ENCODE assay signal across 14 cellular contexts in the genomic region with DNA sequence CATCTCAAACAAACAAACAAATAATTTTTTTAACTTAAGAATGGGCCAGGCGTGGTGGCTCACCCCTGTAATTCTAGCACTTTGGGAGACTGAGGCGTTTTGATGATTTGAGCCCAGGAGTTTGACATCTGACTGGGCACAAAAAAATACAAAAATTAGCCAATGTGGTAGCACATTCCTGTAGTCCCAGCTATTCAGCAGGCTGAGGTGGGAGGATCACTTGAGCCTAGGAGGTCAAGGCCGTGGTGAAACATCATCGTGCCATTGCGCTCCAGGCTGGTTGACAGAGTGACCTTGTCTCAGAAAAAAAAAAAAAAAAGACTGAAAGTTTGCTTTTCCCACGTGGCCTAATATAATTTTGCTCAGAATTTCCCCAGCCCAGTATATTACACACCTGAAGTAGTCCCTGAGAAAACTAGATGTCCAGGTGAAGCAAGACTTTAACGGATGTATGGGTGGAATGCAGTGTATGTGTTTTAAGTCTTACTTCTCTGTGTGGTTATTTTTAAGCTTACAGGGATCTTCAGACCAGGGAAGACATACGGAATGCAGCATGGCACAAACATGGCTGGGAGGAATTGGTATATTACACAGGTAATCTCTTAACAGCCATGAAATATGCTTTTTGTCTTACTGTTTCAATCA. TPM values are rescaled to one million over a fixed set of nuclear protein-coding genes. Genes with fewer than 3 reads are reported as not detected.
DNase-seq lines count a peak whose midpoint lies in the region; ATAC-seq, FAIRE-seq and TF ChIP-seq lines count a peak whose summit lies in the region.
"Had no signal": no experiment of that assay in that cellular context is flagged by ENCODE, and none has a peak within 500 bp of the region (broad histone marks: within the 10 kb centered on the region; RNA-seq: fewer than 3 reads in every experiment).

No MANE protein-coding gene starts in this region.

- CTCF ChIA-PET in activated naive CD4-positive, alpha-beta T cell treated with anti-CD3 and anti-CD28 coated beads, Interleukin-2, amount 10 ng/mL, durations not matched to agents 7 days and 5 days (lab: Charles Lee): no interaction called here
- CTCF ChIA-PET in HepG2 (lab: Yijun Ruan, JAX; ENCODE audit: low intra/inter-chr PET ratio, low total read pairs): no interaction called here

- no peak for ATAC-seq in activated naive CD4-positive, alpha-beta T cell treated with anti-CD3 and anti-CD28 coated beads, Interleukin-2, amount 50 U/mL, for 72 hours
- ATAC-seq in HepG2: peak; percentile 87
- no peak for ATAC-seq in HG02884 (IDR thresholded peaks at IDR 0.05; ENCODE audit: unreplicated experiment)
- no peak for ATAC-seq in GM21381 (IDR thresholded peaks at IDR 0.05; ENCODE audit: unreplicated experiment)

- H3K27ac Mint-ChIP-seq in activated naive CD4-positive, alpha-beta T cell treated with anti-CD3 and anti-CD28 coated beads, Interleukin-2, amount 50 U/mL, for 72 hours: peak overlapping the region; percentile 34 to 75
- no peak overlapping the region for H3K27ac Mint-ChIP-seq in activated naive CD4-positive, alpha-beta T cell treated with anti-CD3 and anti-CD28 coated beads, Interleukin-2, amount 10 ng/mL, durations not matched to agents 7 days and 5 days
- peak overlapping the region; percentile 22 for H3K27ac Mint-ChIP-seq in dendritic cell treated with granulocyte-macrophage colony-stimulating factor and Interleukin-4, amounts not matched to agents 40 ng/mL and 50 ng/mL, for 4 days
- H3K27ac Mint-ChIP-seq: B cell had no signal

- peak overlapping the region; percentile 47; the same call in 1 of the 2 replicates for H3K9ac ChIP-seq in HepG2 (ENCODE audit: insufficient read depth, low read depth, low read length)
- H3K9ac ChIP-seq: BLaER1 treated with 17β-estradiol and CSF1 and Interleukin-3, amounts not matched to agents 10 nM and 100 nM had no signal

- peaks cover 3 to 15% of the 10 kb centered on the region in 2 experiments; a peak in 2 of 5 replicates for H3K36me3 ChIP-seq in HepG2 (replicated peaks in 1 of 2; ENCODE audit: control insufficient read depth in 1 of 2, insufficient read depth in 2 of 2, low read length in 2 of 2)

- H4K20me1 ChIP-seq in HepG2 (ENCODE audit: insufficient read depth, low read length): no peaks in the 10 kb centered on the region
- H4K20me1 ChIP-seq: BLaER1 treated with 17β-estradiol and CSF1 and Interleukin-3, amounts not matched to agents 10 nM and 100 nM had no signal

- in situ Hi-C loops in HepG2 (cut with HindIII; ENCODE audit: extremely low pct_ligation_motif_present, low pct_unique_long_range_greater_than_20kb): no loop called here
- in situ Hi-C loops in GM13977 (cut with MboI; ENCODE audit: low pct_unique_long_range_greater_than_20kb, low sequenced_read_pairs, unreplicated experiment): no loop called here

- TF ChIP-seq POLR2A in HepG2 (IDR thresholded peaks at IDR 0.05; ENCODE audit: insufficient read depth in 1 of 2, low read depth in 2 of 2, low read length in 2 of 2): no peak

- peaks cover 53% of the 10 kb centered on the region for H3K4me1 ChIP-seq in HepG2 (ENCODE audit: insufficient read depth, low read length)
- H3K4me1 ChIP-seq: Caco-2 had no signal

- H3K27me3 ChIP-seq in HepG2 (ENCODE audit: control insufficient read depth in 1 of 2, insufficient read depth in 2 of 2, low read length in 2 of 2): no peaks in the 10 kb centered on the region
- H3K27me3 ChIP-seq: BLaER1 treated with 17β-estradiol and CSF1 and Interleukin-3, amounts not matched to agents 10 nM and 100 nM had no signal

- TF ChIP-seq CTCF in HepG2 (CRISPR knock-in tag; IDR thresholded peaks at IDR 0.05) (0 out of 2 replicates have a peak, but pooled peaks have one; percentile 11), GM13977 (IDR thresholded peaks at IDR 0.05; ENCODE audit: extremely low read depth, insufficient read depth, missing control alignments) (no peak)

- peak; percentile 96 for FAIRE-seq in HepG2 (lab: Jason Lieb, UNC)
- FAIRE-seq: D721Med, GM12891 had no signal

- H3K36me3 Mint-ChIP-seq in activated naive CD4-positive, alpha-beta T cell treated with anti-CD3 and anti-CD28 coated beads, Interleukin-2, amount 50 U/mL, for 72 hours: peaks cover 0 to 7% of the 10 kb centered on the region in 2 donors
- H3K36me3 Mint-ChIP-seq in activated naive CD4-positive, alpha-beta T cell treated with anti-CD3 and anti-CD28 coated beads, Interleukin-2, amount 10 ng/mL, durations not matched to agents 7 days and 5 days: peaks cover 26% of the 10 kb centered on the region
- H3K36me3 Mint-ChIP-seq in dendritic cell treated with granulocyte-macrophage colony-stimulating factor and Interleukin-4, amounts not matched to agents 40 ng/mL and 50 ng/mL, for 4 days (ENCODE audit: low read depth): peaks cover 95% of the 10 kb centered on the region

- 19% methylated on average over 8 of the region's 8 CpGs for WGBS in HepG2 (ENCODE audit: low lambda C conversion rate)

- H3K4me1 Mint-ChIP-seq in activated naive CD4-positive, alpha-beta T cell treated with anti-CD3 and anti-CD28 coated beads, Interleukin-2, amount 10 ng/mL, durations not matched to agents 7 days and 5 days: no peaks in the 10 kb centered on the region
- peaks cover 23% of the 10 kb centered on the region for H3K4me1 Mint-ChIP-seq in dendritic cell treated with granulocyte-macrophage colony-stimulating factor and Interleukin-4, amounts not matched to agents 40 ng/mL and 50 ng/mL, for 4 days (ENCODE audit: low read depth)

- H3K9me3 Mint-ChIP-seq in activated naive CD4-positive, alpha-beta T cell treated with anti-CD3 and anti-CD28 coated beads, Interleukin-2, amount 50 U/mL, for 72 hours: no peaks in the 10 kb centered on the region
- H3K9me3 Mint-ChIP-seq in activated naive CD4-positive, alpha-beta T cell treated with anti-CD3 and anti-CD28 coated beads, Interleukin-2, amount 10 ng/mL, durations not matched to agents 7 days and 5 days: no peaks in the 10 kb centered on the region
- no peaks in the 10 kb centered on the region for H3K9me3 Mint-ChIP-seq in dendritic cell treated with granulocyte-macrophage colony-stimulating factor and Interleukin-4, amounts not matched to agents 40 ng/mL and 50 ng/mL, for 4 days
- H3K9me3 Mint-ChIP-seq: CD4-positive, CD25-positive, alpha-beta regulatory T cell had no signal

- H3K4me2 ChIP-seq in HepG2 (ENCODE audit: low read depth, low read length): peak overlapping the region; percentile 42; the same call in 1 of the 2 replicates
- H3K4me2 ChIP-seq: BLaER1 treated with 17β-estradiol and CSF1 and Interleukin-3, amounts not matched to agents 10 nM and 100 nM had no signal

- no peaks in the 10 kb centered on the region for H3K9me3 ChIP-seq in HepG2 (ENCODE audit: low read length)
- H3K9me3 ChIP-seq: BLaER1 treated with 17β-estradiol and CSF1 and Interleukin-3, amounts not matched to agents 10 nM and 100 nM; Caco-2; HAP-1 had no signal

- no peak overlapping the region; a peak in 1 of 6 replicates for H3K4me3 ChIP-seq in HepG2 (replicated peaks in 1 of 3; ENCODE audit: insufficient read depth in 1 of 3, low read depth in 2 of 3, low read length in 3 of 3)
- H3K4me3 ChIP-seq: BLaER1 treated with 17β-estradiol and CSF1 and Interleukin-3, amounts not matched to agents 10 nM and 100 nM; HAP-1 had no signal

- H2AFZ ChIP-seq in HepG2 (ENCODE audit: low read length): no peak overlapping the region

- H3K27me3 Mint-ChIP-seq in activated naive CD4-positive, alpha-beta T cell treated with anti-CD3 and anti-CD28 coated beads, Interleukin-2, amount 10 ng/mL, durations not matched to agents 7 days and 5 days: no peaks in the 10 kb centered on the region
- H3K27me3 Mint-ChIP-seq in dendritic cell treated with granulocyte-macrophage colony-stimulating factor and Interleukin-4, amounts not matched to agents 40 ng/mL and 50 ng/mL, for 4 days: no peaks in the 10 kb centered on the region
- H3K27me3 Mint-ChIP-seq: B cell; CD4-positive, CD25-positive, alpha-beta regulatory T cell had no signal

- no peak for TF ChIP-seq RAD21 in HepG2 (CRISPR knock-in tag; IDR thresholded peaks at IDR 0.05)

- DNase-seq in activated naive CD4-positive, alpha-beta T cell treated with anti-CD3 and anti-CD28 coated beads, Interleukin-2, amount 50 U/mL, for 72 hours (ENCODE audit: low spot score in 2 of 2): no peak
- no peak for DNase-seq in activated naive CD4-positive, alpha-beta T cell treated with anti-CD3 and anti-CD28 coated beads, Interleukin-2, amount 10 ng/mL, durations not matched to agents 7 days and 5 days
- DNase-seq in HepG2 (ENCODE audit: low spot score) (peak; percentile 91), GM13977 (ENCODE audit: low spot score) (no peak)
- DNase-seq: Caco-2; CD4-positive, CD25-positive, alpha-beta regulatory T cell had no signal

- intact Hi-C loops in dendritic cell treated with granulocyte-macrophage colony-stimulating factor and Interleukin-4, amounts not matched to agents 40 ng/mL and 50 ng/mL, for 4 days (cut with micrococcal nuclease): no loop called here
- intact Hi-C loops in HepG2 (cut with micrococcal nuclease; ENCODE audit: unreplicated experiment): loop anchor here (2.0 kb wide), 1 partner anchor 78 kb away; no protein-coding TSS in a partner anchor

- no TSS peak for BruUV-seq in HepG2 (replicated peaks; lab: Mats Ljungman, UMichigan)

- H3K79me2 ChIP-seq in HepG2 (ENCODE audit: insufficient read depth, low read length): no peaks in the 10 kb centered on the region

- POLR2A ChIA-PET in HepG2 (lab: Yijun Ruan, JAX): interaction anchor here (0.7 to 2.3 kb wide), 7 partner anchors 10 to 75 kb away, joined by 3 to 14 read pairs (median 5); a partner anchor contains a TSS

- TF ChIP-seq EP300 in HepG2 (IDR thresholded peaks at IDR 0.05; ENCODE audit: low read depth in 2 of 2, low read length in 2 of 2) (peak; percentile 32 to 33; a peak in 1 of 4 replicates), HepG2 (CRISPR knock-in tag; IDR thresholded peaks at IDR 0.05; ENCODE audit: borderline replicate concordance) (0 out of 2 replicates have a peak, but pooled peaks have one; percentile 10)

- H3K27ac ChIP-seq in HepG2 (ENCODE audit: extremely low read length, insufficient read depth, low read length): peak overlapping the region; percentile 64
- H3K27ac ChIP-seq: BLaER1 treated with 17β-estradiol and CSF1 and Interleukin-3, amounts not matched to agents 10 nM and 100 nM had no signal

- no peak overlapping the region for H3K4me3 Mint-ChIP-seq in activated naive CD4-positive, alpha-beta T cell treated with anti-CD3 and anti-CD28 coated beads, Interleukin-2, amount 10 ng/mL, durations not matched to agents 7 days and 5 days
- no peak overlapping the region for H3K4me3 Mint-ChIP-seq in dendritic cell treated with granulocyte-macrophage colony-stimulating factor and Interleukin-4, amounts not matched to agents 40 ng/mL and 50 ng/mL, for 4 days
- H3K4me3 Mint-ChIP-seq: B cell; CD4-positive, CD25-positive, alpha-beta regulatory T cell had no signal

RNA-seq across cellular contexts. Expression of a gene that starts 32.6 kb away (rescaled TPM):
- 10 to 100 TPM; 51.2 to 56.6 TPM for total RNA-seq in activated naive CD4-positive, alpha-beta T cell treated with anti-CD3 and anti-CD28 coated beads, Interleukin-2, amount 50 U/mL, for 72 hours
- 40.3 and 56.5 TPM in 2 replicates for total RNA-seq in HepG2 (2016; rRNA removed; fragmentation: Illumina TruSeq; extraction: Trizol)
- total RNA-seq in HepG2 (2016; cell fraction: cytosol; rRNA removed; fragmentation: Illumina TruSeq; extraction: Trizol; ENCODE audit: low read depth): 15.2 and 16.2 TPM in 2 replicates
- 40.6 and 57.0 TPM in 2 replicates for total RNA-seq in HepG2 (2016; cell fraction: insoluble cytoplasmic fraction; rRNA removed; fragmentation: Illumina TruSeq; extraction: Trizol)
- 30.0 and 33.8 TPM in 2 replicates for total RNA-seq in HepG2 (2016; cell fraction: membrane; rRNA removed; fragmentation: Illumina TruSeq; extraction: Trizol)
- total RNA-seq in HepG2 (2016; cell fraction: nucleus; rRNA removed; fragmentation: Illumina TruSeq; extraction: Trizol): 23.7 and 23.8 TPM in 2 replicates
- 47.2 and 61.5 TPM in 2 replicates for polyA plus RNA-seq in HepG2 (2011; rRNA removed)
- 25.7 and 43.6 TPM in 2 replicates for polyA plus RNA-seq in HepG2 (2011; cell fraction: cytosol; rRNA removed)
- polyA plus RNA-seq in HepG2 (2011; cell fraction: nucleus; rRNA removed): 19.8 and 23.4 TPM in 2 replicates
- polyA plus RNA-seq in HepG2 (2012): 40.5 and 41.2 TPM in 2 replicates
- 16.8 and 19.0 TPM in 2 replicates for polyA plus RNA-seq in HepG2 (2016; cell fraction: cytosol; fragmentation: Illumina TruSeq; extraction: Trizol; ENCODE audit: low read depth)
- polyA plus RNA-seq in HepG2 (2016; cell fraction: insoluble cytoplasmic fraction; fragmentation: Illumina TruSeq; extraction: Trizol; ENCODE audit: low read depth): 75.2 and 89.9 TPM in 2 replicates
- 27.3 and 27.5 TPM in 2 replicates for polyA plus RNA-seq in HepG2 (2016; cell fraction: membrane; fragmentation: Illumina TruSeq; extraction: Trizol; ENCODE audit: low read depth)
- 33.3 and 36.9 TPM in 2 replicates for polyA plus RNA-seq in HepG2 (2016; cell fraction: nucleus; fragmentation: Illumina TruSeq; extraction: Trizol; ENCODE audit: insufficient read depth, low read depth)
- 19.6 and 21.9 TPM in 2 replicates for polyA minus RNA-seq in HepG2 (2011; rRNA and poly(A)+ RNA removed; ENCODE audit: low replicate concordance)
- 28.3 and 28.4 TPM in 2 replicates for polyA minus RNA-seq in HepG2 (2011; cell fraction: cytosol; rRNA and poly(A)+ RNA removed)
- polyA minus RNA-seq in HepG2 (2011; cell fraction: nucleus; rRNA and poly(A)+ RNA removed): 49.2 and 60.8 TPM in 2 replicates

RNA-seq across cellular contexts. Expression of a gene that starts 45.3 kb away (rescaled TPM):
- total RNA-seq in activated naive CD4-positive, alpha-beta T cell treated with anti-CD3 and anti-CD28 coated beads, Interleukin-2, amount 50 U/mL, for 72 hours: 10 to 100 TPM; 18.8 to 25.1 TPM
- 31.3 and 39.2 TPM in 2 replicates for total RNA-seq in HepG2 (2016; rRNA removed; fragmentation: Illumina TruSeq; extraction: Trizol)
- total RNA-seq in HepG2 (2016; cell fraction: cytosol; rRNA removed; fragmentation: Illumina TruSeq; extraction: Trizol; ENCODE audit: low read depth): 10.5 and 11.1 TPM in 2 replicates
- 30.6 and 41.4 TPM in 2 replicates for total RNA-seq in HepG2 (2016; cell fraction: insoluble cytoplasmic fraction; rRNA removed; fragmentation: Illumina TruSeq; extraction: Trizol)
- 19.3 and 19.5 TPM in 2 replicates for total RNA-seq in HepG2 (2016; cell fraction: membrane; rRNA removed; fragmentation: Illumina TruSeq; extraction: Trizol)
- total RNA-seq in HepG2 (2016; cell fraction: nucleus; rRNA removed; fragmentation: Illumina TruSeq; extraction: Trizol): 9.2 TPM in 2 replicates
- polyA plus RNA-seq in HepG2 (2011; rRNA removed): 14.9 and 15.9 TPM in 2 replicates
- 10.3 and 14.3 TPM in 2 replicates for polyA plus RNA-seq in HepG2 (2011; cell fraction: cytosol; rRNA removed)
- 2.6 and 4.4 TPM in 2 replicates for polyA plus RNA-seq in HepG2 (2011; cell fraction: nucleus; rRNA removed)
- 18.6 and 25.6 TPM in 2 replicates for polyA plus RNA-seq in HepG2 (2012)
- 9.2 and 11.7 TPM in 2 replicates for polyA plus RNA-seq in HepG2 (2016; cell fraction: cytosol; fragmentation: Illumina TruSeq; extraction: Trizol; ENCODE audit: low read depth)
- polyA plus RNA-seq in HepG2 (2016; cell fraction: insoluble cytoplasmic fraction; fragmentation: Illumina TruSeq; extraction: Trizol; ENCODE audit: low read depth): 43.2 and 44.3 TPM in 2 replicates
- polyA plus RNA-seq in HepG2 (2016; cell fraction: membrane; fragmentation: Illumina TruSeq; extraction: Trizol; ENCODE audit: low read depth): 13.4 and 13.9 TPM in 2 replicates
- 16.1 and 20.8 TPM in 2 replicates for polyA plus RNA-seq in HepG2 (2016; cell fraction: nucleus; fragmentation: Illumina TruSeq; extraction: Trizol; ENCODE audit: insufficient read depth, low read depth)
- 5.6 and 10.3 TPM in 2 replicates for polyA minus RNA-seq in HepG2 (2011; rRNA and poly(A)+ RNA removed; ENCODE audit: low replicate concordance)
- 3.0 and 5.9 TPM in 2 replicates for polyA minus RNA-seq in HepG2 (2011; cell fraction: cytosol; rRNA and poly(A)+ RNA removed)
- polyA minus RNA-seq in HepG2 (2011; cell fraction: nucleus; rRNA and poly(A)+ RNA removed): 7.0 and 7.6 TPM in 2 replicates

RNA-seq across cellular contexts. Expression of a gene that starts 54.3 kb away (rescaled TPM):
- total RNA-seq in activated naive CD4-positive, alpha-beta T cell treated with anti-CD3 and anti-CD28 coated beads, Interleukin-2, amount 50 U/mL, for 72 hours: 10 to 100 TPM in 1 of 2 donors, 1 to 10 TPM in 1; 7.7 to 21.1 TPM
- total RNA-seq in HepG2 (2016; rRNA removed; fragmentation: Illumina TruSeq; extraction: Trizol): 124 and 175 TPM in 2 replicates
- 25.3 and 32.9 TPM in 2 replicates for total RNA-seq in HepG2 (2016; cell fraction: cytosol; rRNA removed; fragmentation: Illumina TruSeq; extraction: Trizol; ENCODE audit: low read depth)
- 124 and 200 TPM in 2 replicates for total RNA-seq in HepG2 (2016; cell fraction: insoluble cytoplasmic fraction; rRNA removed; fragmentation: Illumina TruSeq; extraction: Trizol)
- total RNA-seq in HepG2 (2016; cell fraction: membrane; rRNA removed; fragmentation: Illumina TruSeq; extraction: Trizol): 65.6 and 67.9 TPM in 2 replicates
- 54.9 and 62.4 TPM in 2 replicates for total RNA-seq in HepG2 (2016; cell fraction: nucleus; rRNA removed; fragmentation: Illumina TruSeq; extraction: Trizol)
- polyA plus RNA-seq in HepG2 (2011; rRNA removed): 85.5 and 85.8 TPM in 2 replicates
- 97.1 and 104 TPM in 2 replicates for polyA plus RNA-seq in HepG2 (2011; cell fraction: cytosol; rRNA removed)
- polyA plus RNA-seq in HepG2 (2011; cell fraction: nucleus; rRNA removed): 23.5 and 32.4 TPM in 2 replicates
- 63.4 and 77.8 TPM in 2 replicates for polyA plus RNA-seq in HepG2 (2012)
- 24.3 and 28.7 TPM in 2 replicates for polyA plus RNA-seq in HepG2 (2016; cell fraction: cytosol; fragmentation: Illumina TruSeq; extraction: Trizol; ENCODE audit: low read depth)
- 138 and 145 TPM in 2 replicates for polyA plus RNA-seq in HepG2 (2016; cell fraction: insoluble cytoplasmic fraction; fragmentation: Illumina TruSeq; extraction: Trizol; ENCODE audit: low read depth)
- polyA plus RNA-seq in HepG2 (2016; cell fraction: membrane; fragmentation: Illumina TruSeq; extraction: Trizol; ENCODE audit: low read depth): 40.5 and 43.9 TPM in 2 replicates
- 58.7 and 60.7 TPM in 2 replicates for polyA plus RNA-seq in HepG2 (2016; cell fraction: nucleus; fragmentation: Illumina TruSeq; extraction: Trizol; ENCODE audit: insufficient read depth, low read depth)
- 48.6 and 65.8 TPM in 2 replicates for polyA minus RNA-seq in HepG2 (2011; rRNA and poly(A)+ RNA removed; ENCODE audit: low replicate concordance)
- 59.8 and 64.2 TPM in 2 replicates for polyA minus RNA-seq in HepG2 (2011; cell fraction: cytosol; rRNA and poly(A)+ RNA removed)
- polyA minus RNA-seq in HepG2 (2011; cell fraction: nucleus; rRNA and poly(A)+ RNA removed): 40.7 and 55.8 TPM in 2 replicates

RNA-seq across cellular contexts. Expression of a gene that starts 54.6 kb away (rescaled TPM):
- 100 to 1,000 TPM; 173 to 236 TPM for total RNA-seq in activated naive CD4-positive, alpha-beta T cell treated with anti-CD3 and anti-CD28 coated beads, Interleukin-2, amount 50 U/mL, for 72 hours
- total RNA-seq in HepG2 (2016; rRNA removed; fragmentation: Illumina TruSeq; extraction: Trizol): 292 and 425 TPM in 2 replicates
- 46.3 and 52.8 TPM in 2 replicates for total RNA-seq in HepG2 (2016; cell fraction: cytosol; rRNA removed; fragmentation: Illumina TruSeq; extraction: Trizol; ENCODE audit: low read depth)
- total RNA-seq in HepG2 (2016; cell fraction: insoluble cytoplasmic fraction; rRNA removed; fragmentation: Illumina TruSeq; extraction: Trizol): 297 and 437 TPM in 2 replicates
- total RNA-seq in HepG2 (2016; cell fraction: membrane; rRNA removed; fragmentation: Illumina TruSeq; extraction: Trizol): 96.3 and 109 TPM in 2 replicates
- 167 and 182 TPM in 2 replicates for total RNA-seq in HepG2 (2016; cell fraction: nucleus; rRNA removed; fragmentation: Illumina TruSeq; extraction: Trizol)
- polyA plus RNA-seq in HepG2 (2011; rRNA removed): 135 and 219 TPM in 2 replicates
- 87.9 and 139 TPM in 2 replicates for polyA plus RNA-seq in HepG2 (2011; cell fraction: cytosol; rRNA removed)
- polyA plus RNA-seq in HepG2 (2011; cell fraction: nucleus; rRNA removed): 80.9 and 81.9 TPM in 2 replicates
- polyA plus RNA-seq in HepG2 (2012): 147 and 167 TPM in 2 replicates
- polyA plus RNA-seq in HepG2 (2016; cell fraction: cytosol; fragmentation: Illumina TruSeq; extraction: Trizol; ENCODE audit: low read depth): 29.1 and 31.6 TPM in 2 replicates
- 455 and 526 TPM in 2 replicates for polyA plus RNA-seq in HepG2 (2016; cell fraction: insoluble cytoplasmic fraction; fragmentation: Illumina TruSeq; extraction: Trizol; ENCODE audit: low read depth)
- 69.4 and 72.1 TPM in 2 replicates for polyA plus RNA-seq in HepG2 (2016; cell fraction: membrane; fragmentation: Illumina TruSeq; extraction: Trizol; ENCODE audit: low read depth)
- polyA plus RNA-seq in HepG2 (2016; cell fraction: nucleus; fragmentation: Illumina TruSeq; extraction: Trizol; ENCODE audit: insufficient read depth, low read depth): 371 TPM in 2 replicates
- 62.3 and 243 TPM in 2 replicates for polyA minus RNA-seq in HepG2 (2011; rRNA and poly(A)+ RNA removed; ENCODE audit: low replicate concordance)
- 72.5 and 82.6 TPM in 2 replicates for polyA minus RNA-seq in HepG2 (2011; cell fraction: cytosol; rRNA and poly(A)+ RNA removed)
- polyA minus RNA-seq in HepG2 (2011; cell fraction: nucleus; rRNA and poly(A)+ RNA removed): 101 and 127 TPM in 2 replicates
